Comparison of ENCODE assay signal across 21 cellular contexts in the genomic region with DNA sequence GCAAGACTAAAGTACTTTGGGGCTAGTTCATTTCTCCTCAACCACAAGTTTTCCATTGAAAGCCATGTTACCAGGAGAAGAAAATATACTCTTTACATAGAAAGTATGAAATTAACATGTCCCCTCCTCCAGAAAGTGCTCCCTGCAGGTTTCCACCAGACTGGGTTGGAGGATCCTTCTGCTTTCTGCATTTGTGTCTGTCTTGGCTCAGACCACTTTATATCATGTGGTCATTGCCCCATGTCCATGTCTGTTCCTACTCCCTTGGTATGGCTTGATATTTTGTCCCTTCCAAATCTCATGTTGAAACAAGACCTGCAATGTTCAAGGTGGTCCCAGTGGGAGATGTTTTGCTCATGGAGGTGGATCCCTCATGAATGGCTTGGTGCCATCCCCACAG. TPM values are rescaled to one million over a fixed set of nuclear protein-coding genes. Genes with fewer than 3 reads are reported as not detected.
DNase-seq lines count a peak whose midpoint lies in the region; ATAC-seq, FAIRE-seq and TF ChIP-seq lines count a peak whose summit lies in the region.
"Had no signal": no experiment of that assay in that cellular context is flagged by ENCODE, and none has a peak within 500 bp of the region (broad histone marks: within the 10 kb centered on the region; RNA-seq: fewer than 3 reads in every experiment).

No MANE protein-coding gene starts in this region.

- BruUV-seq in K562 (replicated peaks; lab: Mats Ljungman, UMichigan): no TSS peak

- H3K27me3 Mint-ChIP-seq in dendritic cell treated with granulocyte-macrophage colony-stimulating factor and Interleukin-4, amounts not matched to agents 40 ng/mL and 50 ng/mL, for 4 days: no peaks in the 10 kb centered on the region

- in situ Hi-C loops in K562 (cut with MboI): no loop called here

- no peak for TF ChIP-seq POLR2A in K562 (conservative IDR thresholded peaks at IDR 0.05)

- H3K4me3 Mint-ChIP-seq in dendritic cell treated with granulocyte-macrophage colony-stimulating factor and Interleukin-4, amounts not matched to agents 40 ng/mL and 50 ng/mL, for 4 days: no peak overlapping the region
- H3K4me3 Mint-ChIP-seq: CD4-positive, alpha-beta memory T cell; GM23338; H9 had no signal

- H3K9me3 Mint-ChIP-seq in dendritic cell treated with granulocyte-macrophage colony-stimulating factor and Interleukin-4, amounts not matched to agents 40 ng/mL and 50 ng/mL, for 4 days: no peaks in the 10 kb centered on the region
- H3K9me3 Mint-ChIP-seq: CD4-positive, alpha-beta memory T cell; GM23338; H9 had no signal

- H3K27ac Mint-ChIP-seq in dendritic cell treated with granulocyte-macrophage colony-stimulating factor and Interleukin-4, amounts not matched to agents 40 ng/mL and 50 ng/mL, for 4 days: peak overlapping the region; percentile 26
- H3K27ac Mint-ChIP-seq: CD4-positive, alpha-beta memory T cell; GM23338; H9 had no signal

- no peaks in the 10 kb centered on the region for H3K36me3 Mint-ChIP-seq in dendritic cell treated with granulocyte-macrophage colony-stimulating factor and Interleukin-4, amounts not matched to agents 40 ng/mL and 50 ng/mL, for 4 days (ENCODE audit: low read depth)
- H3K36me3 Mint-ChIP-seq: CD4-positive, alpha-beta memory T cell had no signal

- intact Hi-C loops in K562 (cut with micrococcal nuclease) (no loop called here), left lung (cut with DNase I) (no loop called here)
- intact Hi-C loops in dendritic cell treated with granulocyte-macrophage colony-stimulating factor and Interleukin-4, amounts not matched to agents 40 ng/mL and 50 ng/mL, for 4 days (cut with micrococcal nuclease): no loop called here

- H3K4me1 ChIP-seq in K562 (replicated peaks in 1 of 2; ENCODE audit: control insufficient read depth in 2 of 2, insufficient read depth in 2 of 2, low read length in 2 of 2) (peaks cover 16 to 17% of the 10 kb centered on the region in 2 experiments; a peak in 3 of 5 replicates), left lung (peaks cover 5 to 41% of the 10 kb centered on the region in 2 donors)

- DNase-seq in K562 (ENCODE audit: extremely low read depth in 1 of 4, low spot score in 3 of 4) (no peak), left lung (no peak), HPDE6-E6E7 (ENCODE audit: extremely low spot score) (no peak), cerebellar cortex (ENCODE audit: low spot score) (no peak), AG08396 (ENCODE audit: low spot score) (no peak)
- DNase-seq: 8988T; ACHN; C1 segment of cervical spinal cord; Calu3; CD4-positive, alpha-beta memory T cell; COR-L47; DMS53; DMS79 treated with DMSO at 0.1 percent for 48 hours; GF-D8; H9 had no signal

- H3K27me3 ChIP-seq in K562 (ENCODE audit: control insufficient read depth in 2 of 2, insufficient read depth in 2 of 2, low read length in 2 of 2) (no peaks in the 10 kb centered on the region), left lung (no peaks in the 10 kb centered on the region)

- ATAC-seq in K562: no peak
- ATAC-seq in left lung: peak; percentile 22
- ATAC-seq: A549, GM23338, HCT116 had no signal

- H3K9me1 ChIP-seq in K562 (ENCODE audit: control insufficient read depth, insufficient read depth, low read length): no peaks in the 10 kb centered on the region

- TF ChIP-seq EP300 in K562 (IDR thresholded peaks at IDR 0.05; ENCODE audit: low read length): no peak

- no peaks in the 10 kb centered on the region for H3K9me3 ChIP-seq in K562 (replicated peaks; ENCODE audit: control insufficient read depth, insufficient read depth, low read depth, low read length)
- no peaks in the 10 kb centered on the region for H3K9me3 ChIP-seq in left lung
- H3K9me3 ChIP-seq: A549 had no signal

- FAIRE-seq in K562 (lab: Jason Lieb, UNC): no peak
- FAIRE-seq: A549, GM12891, GM18507 had no signal

- H3K4me3 ChIP-seq in K562: no peak overlapping the region
- no peak overlapping the region for H3K4me3 ChIP-seq in left lung
- H3K4me3 ChIP-seq: A549, GM23338 had no signal

- H3K27ac ChIP-seq in K562 (ENCODE audit: extremely low read depth, low read depth, low read length) (no peak overlapping the region), left lung (no peak overlapping the region)
- H3K27ac ChIP-seq: A549 had no signal

- TF ChIP-seq RAD21 in K562 (CRISPR knock-in tag; conservative IDR thresholded peaks at IDR 0.05 in 1 of 2, IDR thresholded peaks at IDR 0.05 in 1 of 2): no peak

- CTCF ChIA-PET in K562 (lab: Yijun Ruan, JAX; ENCODE audit: low intra/inter-chr PET ratio): no interaction called here

- no peak overlapping the region for H3K4me2 ChIP-seq in K562 (ENCODE audit: insufficient read depth, low read length)
- H3K4me2 ChIP-seq: A549, GM23338 had no signal

- peaks cover 26% of the 10 kb centered on the region for H3K4me1 Mint-ChIP-seq in dendritic cell treated with granulocyte-macrophage colony-stimulating factor and Interleukin-4, amounts not matched to agents 40 ng/mL and 50 ng/mL, for 4 days (ENCODE audit: low read depth)
- H3K4me1 Mint-ChIP-seq: CD4-positive, alpha-beta memory T cell; GM23338; H9 had no signal

- no peaks in the 10 kb centered on the region for H3K79me2 ChIP-seq in K562 (ENCODE audit: control insufficient read depth, insufficient read depth, low read length)

- POLR2A ChIA-PET in K562 (lab: Yijun Ruan, JAX): no interaction called here

- no peak for TF ChIP-seq CTCF in K562 (IDR thresholded peaks at IDR 0.05 in 2 of 3, conservative IDR thresholded peaks at IDR 0.05 in 1 of 3; ENCODE audit: insufficient read depth in 2 of 3, low read depth in 1 of 3, low read length in 3 of 3)
- TF ChIP-seq CTCF in left lung (IDR thresholded peaks at IDR 0.05): no peak

- no peaks in the 10 kb centered on the region for H4K20me1 ChIP-seq in K562 (replicated peaks; ENCODE audit: control insufficient read depth, insufficient read depth, low read length)

- H3K36me3 ChIP-seq in K562 (ENCODE audit: control insufficient read depth, insufficient read depth, low read length) (no peaks in the 10 kb centered on the region), left lung (no peaks in the 10 kb centered on the region)

- peak overlapping the region; percentile 21; the same call in 1 of the 2 replicates for H2AFZ ChIP-seq in K562 (ENCODE audit: low read depth, low read length)
- H2AFZ ChIP-seq: GM23338 had no signal

- no peak overlapping the region for H3K9ac ChIP-seq in K562 (ENCODE audit: insufficient read depth in 1 of 2, low read depth in 2 of 2, low read length in 2 of 2)

TF ChIP-seq in K562, 482 proteins besides CTCF, POLR2A, EP300 and RAD21:
- no peak for TF ChIP-seq PCBP2 (IDR thresholded peaks at IDR 0.05; ENCODE audit: low read depth, low read length, poor library complexity, severe bottlenecking)
- no peak for TF ChIP-seq NFE2L1 (tag; IDR thresholded peaks at IDR 0.05; ENCODE audit: borderline replicate concordance, low read depth)
- no peak for TF ChIP-seq NFRKB (IDR thresholded peaks at IDR 0.05; ENCODE audit: low read depth)
- TF ChIP-seq, protein P1, sequence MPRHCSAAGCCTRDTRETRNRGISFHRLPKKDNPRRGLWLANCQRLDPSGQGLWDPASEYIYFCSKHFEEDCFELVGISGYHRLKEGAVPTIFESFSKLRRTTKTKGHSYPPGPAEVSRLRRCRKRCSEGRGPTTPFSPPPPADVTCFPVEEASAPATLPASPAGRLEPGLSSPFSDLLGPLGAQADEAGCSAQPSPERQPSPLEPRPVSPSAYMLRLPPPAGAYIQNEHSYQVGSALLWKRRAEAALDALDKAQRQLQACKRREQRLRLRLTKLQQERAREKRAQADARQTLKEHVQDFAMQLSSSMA (CRISPR knock-in tag; IDR thresholded peaks at IDR 0.05): no peak
- no peak for TF ChIP-seq PRPF4 (IDR thresholded peaks at IDR 0.05; ENCODE audit: insufficient read depth, low read depth, low read length, poor library complexity, severe bottlenecking)

RNA-seq across cellular contexts. Expression of a gene that starts 28.4 kb away (rescaled TPM):
- 28.7 and 32.1 TPM in 2 replicates for total RNA-seq in K562 (2011; cell fraction: chromatin; rRNA removed; ENCODE audit: low replicate concordance)
- total RNA-seq in K562 (2011; cell fraction: nucleolus; rRNA removed): 16.7 and 18.3 TPM in 2 replicates
- total RNA-seq in K562 (2011; cell fraction: nucleoplasm; rRNA removed): 17.2 and 24.5 TPM in 2 replicates
- 5.6 and 7.5 TPM in 2 replicates for total RNA-seq in K562 (2014; rRNA removed)
- total RNA-seq in K562 (2014; rRNA removed; fragmentation: Illumina TruSeq; extraction: Trizol): 9.5 and 13.3 TPM in 2 replicates
- 8.6 and 10.3 TPM in 2 replicates for total RNA-seq in K562 (2015; rRNA removed; fragmentation: Illumina TruSeq; extraction: Trizol)
- total RNA-seq in K562 (2021): 10.5 and 13.1 TPM in 2 replicates
- 18.7 and 23.8 TPM in 2 replicates for polyA plus RNA-seq in K562 (2011; rRNA removed)
- 6.5 and 9.3 TPM in 2 replicates for polyA plus RNA-seq in K562 (2011; cell fraction: cytosol; rRNA removed)
- 11.8 and 12.2 TPM in 2 replicates for polyA plus RNA-seq in K562 (2011; cell fraction: nucleus; rRNA removed)
- 6.9 and 7.1 TPM in 2 replicates for polyA plus RNA-seq in K562 (2012)
- 8.2 and 11.3 TPM in 2 replicates for polyA plus RNA-seq in K562 (2014; fragmentation: Illumina TruSeq; extraction: Trizol)
- polyA plus RNA-seq in K562 (2014; fragmentation: Nextera tagmentation; extraction: Ambion mirVana): 1 to 10 TPM; 2.0 to 3.0 TPM
- polyA plus RNA-seq in K562 (2014; rRNA removed): 6.1 and 6.2 TPM in 2 replicates
- polyA minus RNA-seq in K562 (2011; rRNA and poly(A)+ RNA removed): 21.6 and 23.6 TPM in 2 replicates
- 5.0 and 5.7 TPM in 2 replicates for polyA minus RNA-seq in K562 (2011; cell fraction: cytosol; rRNA and poly(A)+ RNA removed)
- 14.5 and 14.7 TPM in 2 replicates for polyA minus RNA-seq in K562 (2011; cell fraction: nucleus; rRNA and poly(A)+ RNA removed)
- 10 to 100 TPM; 27.5 to 46.5 TPM for total RNA-seq in left lung

RNA-seq across cellular contexts. Expression of a gene that starts 49.2 kb away (rescaled TPM):
- 11.1 and 28.4 TPM in 2 replicates for total RNA-seq in K562 (2011; cell fraction: chromatin; rRNA removed; ENCODE audit: low replicate concordance)
- total RNA-seq in K562 (2011; cell fraction: nucleolus; rRNA removed): 25.8 and 29.7 TPM in 2 replicates
- total RNA-seq in K562 (2011; cell fraction: nucleoplasm; rRNA removed): 21.8 and 26.4 TPM in 2 replicates
- total RNA-seq in K562 (2014; rRNA removed): 8.4 and 14.1 TPM in 2 replicates
- 3.3 and 4.2 TPM in 2 replicates for total RNA-seq in K562 (2014; rRNA removed; fragmentation: Illumina TruSeq; extraction: Trizol)
- 6.6 and 6.8 TPM in 2 replicates for total RNA-seq in K562 (2015; rRNA removed; fragmentation: Illumina TruSeq; extraction: Trizol)
- total RNA-seq in K562 (2021): 11.9 and 14.1 TPM in 2 replicates
- polyA plus RNA-seq in K562 (2011; rRNA removed): 10.1 and 13.8 TPM in 2 replicates
- polyA plus RNA-seq in K562 (2011; cell fraction: cytosol; rRNA removed): 13.9 and 37.3 TPM in 2 replicates
- polyA plus RNA-seq in K562 (2011; cell fraction: nucleus; rRNA removed): 7.1 and 14.0 TPM in 2 replicates
- polyA plus RNA-seq in K562 (2012): 11.1 and 12.1 TPM in 2 replicates
- 8.4 and 12.1 TPM in 2 replicates for polyA plus RNA-seq in K562 (2014; fragmentation: Illumina TruSeq; extraction: Trizol)
- 1 to 10 TPM in 1 of 2 experiments, under 1 TPM in 1; 0.60 to 1.0 TPM for polyA plus RNA-seq in K562 (2014; fragmentation: Nextera tagmentation; extraction: Ambion mirVana)
- 9.1 and 12.3 TPM in 2 replicates for polyA plus RNA-seq in K562 (2014; rRNA removed)
- 7.3 and 10.2 TPM in 2 replicates for polyA minus RNA-seq in K562 (2011; rRNA and poly(A)+ RNA removed)
- polyA minus RNA-seq in K562 (2011; cell fraction: cytosol; rRNA and poly(A)+ RNA removed): 11.4 and 12.7 TPM in 2 replicates
- polyA minus RNA-seq in K562 (2011; cell fraction: nucleus; rRNA and poly(A)+ RNA removed): 12.3 and 13.4 TPM in 2 replicates
- total RNA-seq in left lung: 10 to 100 TPM; 12.7 to 15.4 TPM
- total RNA-seq: CD4-positive, alpha-beta memory T cell had no signal
